In genomic region chr19:37970699-37971098, GRCh38 we compare ENCODE assay signal across 30 cellular contexts.
"Had no signal": no experiment of that assay in that cellular context is flagged by ENCODE, and none has a peak within 500 bp of the region (broad histone marks: within the 10 kb centered on the region; RNA-seq: fewer than 3 reads in every experiment).

No MANE protein-coding gene starts in this region.

- ATAC-seq: activated CD4-positive, alpha-beta T cell treated with anti-CD3 and anti-CD28 coated beads for 36 hours; activated CD4-positive, CD25-positive, alpha-beta regulatory T cell treated with anti-CD3 and anti-CD28 coated beads, Interleukin-2, amount 50 U/mL, for 24 hours; activated CD8-positive, alpha-beta T cell treated with anti-CD3 and anti-CD28 coated beads, Interleukin-2, amount 10 ng/mL, durations not matched to agents 7 days and 5 days; activated T-cell treated with anti-CD3 and anti-CD28 coated beads, Interleukin-2, amount 50 U/mL, for 4 hours; K562; Panc1; WTC11 had no signal

- FAIRE-seq: K562, TTC549 had no signal

- H3K4me1 ChIP-seq: ascending aorta had no signal

- DNase-seq: activated CD4-positive, alpha-beta T cell treated with anti-CD3 and anti-CD28 coated beads for 36 hours; activated CD4-positive, alpha-beta T cell treated with anti-CD3 and anti-CD28 coated beads, Interleukin-2, amount 10 ng/mL, durations not matched to agents 7 days and 5 days; activated CD4-positive, alpha-beta T cell treated with anti-CD3 and anti-CD28 coated beads, Interleukin-2, amount 50 U/mL, for 48 hours; activated CD8-positive, alpha-beta memory T cell treated with anti-CD3 and anti-CD28 coated beads, Interleukin-2, amount 50 U/mL, for 4 hours; activated CD8-positive, alpha-beta T cell treated with anti-CD3 and anti-CD28 coated beads, Interleukin-2, amount 10 ng/mL, durations not matched to agents 7 days and 5 days; activated naive CD4-positive, alpha-beta T cell; activated naive CD4-positive, alpha-beta T cell treated with anti-CD3 and anti-CD28 coated beads, Interleukin-2, amount 50 U/mL, for 16 hours; activated naive CD8-positive, alpha-beta T cell treated with anti-CD3 and anti-CD28 coated beads, Interleukin-2, amount 10 ng/mL, durations not matched to agents 7 days and 5 days; activated T-cell treated with anti-CD3 and anti-CD28 coated beads for 4 hours; activated T-cell treated with anti-CD3 and anti-CD28 coated beads, Interleukin-2, amount 50 U/mL, for 4 hours; amygdala; Karpas-422; NCI-H1105; NCI-H1417 treated with DMSO at 0.1 percent for 48 hours; NCI-H187 treated with DMSO at 0.1 percent for 48 hours; NCI-H2081; NCI-H2171 treated with DMSO at 0.1 percent for 48 hours; NCI-H2227 treated with DMSO at 0.1 percent for 48 hours; NCI-H446 treated with DMSO at 0.1 percent for 48 hours; NCI-H524; SHP77; SJCRH30 had no signal

- H3K27me3 ChIP-seq: ascending aorta, cardiac muscle cell, SJCRH30 had no signal

- H3K4me3 ChIP-seq: ascending aorta, cardiac muscle cell, K562, SJCRH30, SK-N-MC had no signal

- H3K27ac ChIP-seq: ascending aorta, cardiac muscle cell, SJCRH30, SK-N-MC had no signal

- H3K36me3 ChIP-seq: ascending aorta, cardiac muscle cell had no signal
